1 cellular context compared by ENCODE assay signal in genomic region chr12:111404362-111405148, GRCh38.
TF ChIP-seq lines count a peak whose summit lies in the region.

No MANE protein-coding gene starts in this region.

TF ChIP-seq in IMR-90, 13 proteins besides CTCF, POLR2A, EP300 and RAD21 (continued from another document):
- TF ChIP-seq USF2 (IDR thresholded peaks at IDR 0.05; ENCODE audit: low read depth, low read length): no peak
- no peak for TF ChIP-seq MXI1 (IDR thresholded peaks at IDR 0.05; ENCODE audit: borderline replicate concordance, low read depth, low read length)
- TF ChIP-seq CHD1 (IDR thresholded peaks at IDR 0.05; ENCODE audit: low read depth, low read length): no peak
- TF ChIP-seq NFE2L2 (IDR thresholded peaks at IDR 0.05; ENCODE audit: low read depth, low read length): no peak
- TF ChIP-seq CEBPB (IDR thresholded peaks at IDR 0.05; ENCODE audit: low read depth, low read length): no peak
